Comparison of ENCODE assay signal across 9 cellular contexts in the genomic region with DNA sequence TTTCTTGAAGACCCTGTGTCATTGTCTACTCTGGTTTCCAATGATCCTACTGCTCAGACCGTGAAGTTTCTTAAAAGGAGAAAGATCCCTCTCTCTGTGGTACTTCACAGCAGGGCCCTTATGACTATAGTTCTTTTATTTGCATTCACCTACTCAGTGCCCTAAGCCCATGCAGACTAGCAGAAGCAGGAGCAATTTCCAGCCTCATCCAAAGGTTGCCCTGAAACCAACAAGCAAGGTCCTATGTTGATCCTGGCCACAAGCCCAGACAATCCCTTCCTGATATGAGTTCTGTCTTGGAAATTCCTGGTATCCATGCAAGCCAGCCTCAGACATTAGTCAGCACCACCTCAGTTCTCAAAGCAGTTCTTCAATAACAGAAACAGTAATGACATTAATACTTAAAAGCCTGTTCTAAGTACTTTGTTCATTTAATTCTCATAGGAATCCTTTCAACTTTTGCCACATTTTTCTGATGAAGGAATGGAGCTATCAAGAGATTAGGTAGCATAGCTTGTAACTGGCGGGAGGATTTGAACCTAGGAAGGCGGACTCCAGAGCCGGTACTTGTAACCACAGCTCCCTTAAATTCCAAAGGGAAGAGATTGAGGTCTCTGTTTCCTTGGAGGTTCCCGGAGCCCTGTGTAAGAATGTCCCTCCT. TPM values are rescaled to one million over a fixed set of nuclear protein-coding genes. Genes with fewer than 3 reads are reported as not detected.
DNase-seq lines count a peak whose midpoint lies in the region; ATAC-seq and TF ChIP-seq lines count a peak whose summit lies in the region.
"Had no signal": no experiment of that assay in that cellular context is flagged by ENCODE, and none has a peak within 500 bp of the region (broad histone marks: within the 10 kb centered on the region; RNA-seq: fewer than 3 reads in every experiment).

No MANE protein-coding gene starts in this region.

- H3K9me3 Mint-ChIP-seq in HFFc6, result peaks cover 4% of the 10 kb centered on the region; the same call in 1 of the 2 replicates

- no peak for TF ChIP-seq POLR2A in body of pancreas (IDR thresholded peaks at IDR 0.05)

- peaks cover 6% of the 10 kb centered on the region for H3K4me1 ChIP-seq in body of pancreas

- TF ChIP-seq CTCF in HFFc6 (IDR thresholded peaks at IDR 0.05) (no peak), body of pancreas (IDR thresholded peaks at IDR 0.05) (no peak), coronary artery (IDR thresholded peaks at IDR 0.05) (no peak)

- in situ Hi-C loops in ACHN (cut with HindIII; ENCODE audit: low pct_ligation_motif_present, low pct_unique_long_range_greater_than_20kb, low sequenced_read_pairs), result no loop called here

- no peaks in the 10 kb centered on the region for H3K27me3 ChIP-seq in body of pancreas

- no peaks in the 10 kb centered on the region for H3K36me3 ChIP-seq in body of pancreas (replicated peaks in 1 of 2; ENCODE audit: insufficient read depth in 1 of 2, low read depth in 2 of 2)

- WGBS in body of pancreas, 2 donors, result 65 to 82% methylated on average over 5 of the region's 5 CpGs

- ATAC-seq in body of pancreas (peak; percentile 66), HG03354 (IDR thresholded peaks at IDR 0.05; ENCODE audit: poor library complexity, severe bottlenecking, unreplicated experiment) (no peak)

- no peaks in the 10 kb centered on the region; the same call in 1 of the 2 replicates for H3K27me3 Mint-ChIP-seq in HFFc6 (ENCODE audit: insufficient read depth)

- H3K9me3 ChIP-seq in body of pancreas, result no peaks in the 10 kb centered on the region

- H3K4me3 ChIP-seq in body of pancreas (no peak overlapping the region), coronary artery (no peak overlapping the region)

- no peaks in the 10 kb centered on the region for H3K36me3 Mint-ChIP-seq in HFFc6 (ENCODE audit: low read depth)

- DNase-seq in ACHN (peak; percentile 92), HFFc6 (peak; percentile 96), body of pancreas (peak; percentile 59 to 77 (median 64)), kidney tubule cell (ENCODE audit: low spot score) (peak; percentile 99), 8988T (no peak), coronary artery (ENCODE audit: low spot score) (no peak)
- no peak for DNase-seq in activated CD4-positive, alpha-beta T cell treated with anti-CD3 and anti-CD28 coated beads for 4 hours
- DNase-seq: stimulated activated CD8-positive, alpha-beta memory T cell treated with anti-CD3 and anti-CD28 coated beads, Interleukin-4, amount 100 ng/mL, for 48 hours had no signal

- peaks cover 57% of the 10 kb centered on the region for H3K4me1 Mint-ChIP-seq in HFFc6 (ENCODE audit: low read depth)

- H3K27ac Mint-ChIP-seq in HFFc6, result peak overlapping the region; percentile 94

- no peak overlapping the region for H3K27ac ChIP-seq in body of pancreas
- H3K27ac ChIP-seq in coronary artery, result no peak overlapping the region

- intact Hi-C loops in body of pancreas (cut with DNase I), result no loop called here

- peak overlapping the region; percentile 81 for H3K4me3 Mint-ChIP-seq in HFFc6

RNA-seq across cellular contexts. Expression of gene ST8SIA6, which starts 58.1 kb away (rescaled TPM):
- total RNA-seq in HFFc6 (2021; fragmentation: NEBNext Ultra II Directional; extraction: Animal tissue kit (Norgen Biotek cat#: 25700)), result not detected
- not detected for total RNA-seq in body of pancreas

Comparison
In these comparisons a context has a peak if more than half of its experiments do, and no peak if none do; other contexts are left out.
1. DNase-seq: peak in ACHN (single experiment), HFFc6 (single experiment), body of pancreas (4 of 4) and kidney tubule cell (single experiment); none in 8988T (single experiment), coronary artery (single experiment) and activated CD4-positive, alpha-beta T cell treated with anti-CD3 and anti-CD28 coated beads for 4 hours (0 of 2).